ENCODE assay signal across 15 cellular contexts in the genomic region with DNA sequence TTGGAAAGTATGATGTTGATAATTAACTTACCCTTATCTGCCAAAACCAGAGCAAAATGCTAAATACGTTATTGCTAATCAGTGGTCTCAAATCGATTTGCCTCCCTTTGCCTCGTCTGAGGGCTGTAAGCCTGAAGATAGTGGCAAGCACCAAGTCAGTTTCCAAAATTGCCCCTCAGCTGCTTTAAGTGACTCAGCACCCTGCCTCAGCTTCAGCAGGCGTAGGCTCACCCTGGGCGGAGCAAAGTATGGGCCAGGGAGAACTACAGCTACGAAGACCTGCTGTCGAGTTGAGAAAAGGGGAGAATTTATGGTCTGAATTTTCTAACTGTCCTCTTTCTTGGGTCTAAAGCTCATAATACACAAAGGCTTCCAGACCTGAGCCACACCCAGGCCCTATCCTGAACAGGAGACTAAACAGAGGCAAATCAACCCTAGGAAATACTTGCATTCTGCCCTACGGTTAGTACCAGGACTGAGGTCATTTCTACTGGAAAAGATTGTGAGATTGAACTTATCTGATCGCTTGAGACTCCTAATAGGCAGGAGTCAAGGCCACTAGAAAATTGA. TPM values are rescaled to one million over a fixed set of nuclear protein-coding genes. Genes with fewer than 3 reads are reported as not detected.
DNase-seq lines count a peak whose midpoint lies in the region; ATAC-seq, FAIRE-seq and TF ChIP-seq lines count a peak whose summit lies in the region.
"Had no signal": no experiment of that assay in that cellular context is flagged by ENCODE, and none has a peak within 500 bp of the region (broad histone marks: within the 10 kb centered on the region; RNA-seq: fewer than 3 reads in every experiment).

No MANE protein-coding gene starts in this region.

- H3K79me2 ChIP-seq in K562 (ENCODE audit: control insufficient read depth, insufficient read depth, low read length) = peaks cover 8% of the 10 kb centered on the region; the same call in 1 of the 3 replicates

- no peak overlapping the region for H3K4me3 Mint-ChIP-seq in CD8-positive, alpha-beta memory T cell
- H3K4me3 Mint-ChIP-seq in mesothelial cell of epicardium = no peak overlapping the region
- no peak overlapping the region for H3K4me3 Mint-ChIP-seq in activated T-helper 1 cell treated with anti-CD3 and anti-CD28 coated beads, Interleukin-12 subunit alpha, Interleukin-12 subunit beta, Interleukin-2, Interleukin-4 antibody, amounts not matched to agents 30 ng/mL and 10 ng/mL and 1 ng/mL, durations not matched to agents 14 hours and 24 hours and 36 hours

- POLR2A ChIA-PET in CD8-positive, alpha-beta memory T cell (lab: Charles Lee) = no interaction called here
- POLR2A ChIA-PET in K562 (lab: Yijun Ruan, JAX) = interaction anchor here (0.6 to 2.4 kb wide), 12 partner anchors 10 to 1239 kb away, joined by 3 to 14 read pairs (median 3); no protein-coding TSS in a partner anchor

- peak overlapping the region; percentile 49 for H3K27ac ChIP-seq in CD8-positive, alpha-beta memory T cell (ENCODE audit: low read depth, low read length)
- peak overlapping the region; percentile 97 for H3K27ac ChIP-seq in K562 (ENCODE audit: extremely low read depth, low read depth, low read length)
- no peak overlapping the region for H3K27ac ChIP-seq in ovary
- H3K27ac ChIP-seq: esophagus muscularis mucosa, neutrophil had no signal

- intact Hi-C loops in K562 (cut with micrococcal nuclease) (loop anchor here (2.0 to 5.0 kb wide), 2 partner anchors 58 to 177 kb away; partner anchors contain the start of gene MCCC1), ovary (cut with DNase I) (no loop called here)
- intact Hi-C loops in activated T-helper 1 cell treated with anti-CD3 and anti-CD28 coated beads, Interleukin-12 subunit alpha, Interleukin-12 subunit beta, Interleukin-2, Interleukin-4 antibody, amounts not matched to agents 30 ng/mL and 10 ng/mL and 1 ng/mL, durations not matched to agents 14 hours and 24 hours and 36 hours (cut with micrococcal nuclease) = no loop called here

- H3K4me3 ChIP-seq in CD8-positive, alpha-beta memory T cell (ENCODE audit: low read length) = no peak overlapping the region
- H3K4me3 ChIP-seq in K562 (peak overlapping the region; percentile 11; the same call in 1 of the 2 replicates), ovary (no peak overlapping the region)
- H3K4me3 ChIP-seq: esophagus muscularis mucosa, HAP-1 had no signal

- CTCF ChIA-PET in CD8-positive, alpha-beta memory T cell (lab: Charles Lee) = no interaction called here
- CTCF ChIA-PET in K562 (lab: Yijun Ruan, JAX; ENCODE audit: low intra/inter-chr PET ratio) = no interaction called here

- peak; percentile 64 for TF ChIP-seq POLR2A in K562 (conservative IDR thresholded peaks at IDR 0.05)
- no peak for TF ChIP-seq POLR2A in ovary (IDR thresholded peaks at IDR 0.05)

- peaks cover 6 to 59% (median 12%) of the 10 kb centered on the region in 3 donors for H3K36me3 Mint-ChIP-seq in CD8-positive, alpha-beta memory T cell
- H3K36me3 Mint-ChIP-seq in mesothelial cell of epicardium = peaks cover 10% of the 10 kb centered on the region
- peaks cover 12% of the 10 kb centered on the region for H3K36me3 Mint-ChIP-seq in activated T-helper 1 cell treated with anti-CD3 and anti-CD28 coated beads, Interleukin-12 subunit alpha, Interleukin-12 subunit beta, Interleukin-2, Interleukin-4 antibody, amounts not matched to agents 30 ng/mL and 10 ng/mL and 1 ng/mL, durations not matched to agents 14 hours and 24 hours and 36 hours (ENCODE audit: low read depth)

- peak overlapping the region; percentile 63 for H2AFZ ChIP-seq in K562 (ENCODE audit: low read depth, low read length)

- H3K4me1 ChIP-seq in CD8-positive, alpha-beta memory T cell (ENCODE audit: insufficient read depth, low read length) = peaks cover 2% of the 10 kb centered on the region
- H3K4me1 ChIP-seq in K562 (replicated peaks in 1 of 2; ENCODE audit: control insufficient read depth in 2 of 2, insufficient read depth in 2 of 2, low read length in 2 of 2) = peaks cover 0 to 46% of the 10 kb centered on the region in 2 experiments; a peak in 4 of 5 replicates
- H3K4me1 ChIP-seq in ovary (ENCODE audit: insufficient read depth) = no peaks in the 10 kb centered on the region
- H3K4me1 ChIP-seq: esophagus muscularis mucosa had no signal

- H3K27me3 Mint-ChIP-seq in CD8-positive, alpha-beta memory T cell = no peaks in the 10 kb centered on the region
- H3K27me3 Mint-ChIP-seq in mesothelial cell of epicardium (ENCODE audit: low read depth) = no peaks in the 10 kb centered on the region
- no peaks in the 10 kb centered on the region for H3K27me3 Mint-ChIP-seq in activated T-helper 1 cell treated with anti-CD3 and anti-CD28 coated beads, Interleukin-12 subunit alpha, Interleukin-12 subunit beta, Interleukin-2, Interleukin-4 antibody, amounts not matched to agents 30 ng/mL and 10 ng/mL and 1 ng/mL, durations not matched to agents 14 hours and 24 hours and 36 hours (ENCODE audit: insufficient read depth)

- no peaks in the 10 kb centered on the region for H3K9me3 ChIP-seq in CD8-positive, alpha-beta memory T cell (ENCODE audit: low read length)
- H3K9me3 ChIP-seq in K562 (replicated peaks; ENCODE audit: control insufficient read depth, insufficient read depth, low read depth, low read length) (no peaks in the 10 kb centered on the region), ovary (no peaks in the 10 kb centered on the region)
- H3K9me3 ChIP-seq: esophagus muscularis mucosa, HAP-1, neutrophil had no signal

- no peak for DNase-seq in CD8-positive, alpha-beta memory T cell
- DNase-seq in HUDEP-2 (lab: John Stamatoyannopoulos, UW; ENCODE audit: unreplicated experiment in 76 of 76) = peak in 75 of 76 experiments; percentile 23 to 98 (median 90)
- peak; percentile 70 to 96 (median 78) for DNase-seq in K562 (ENCODE audit: extremely low read depth in 1 of 4, low spot score in 3 of 4)
- DNase-seq in mesothelial cell of epicardium (ENCODE audit: low spot score in 2 of 2, unreplicated experiment in 2 of 2) = no peak
- no peak for DNase-seq in ovary
- no peak for DNase-seq in NCI-H510A (lab: John Stamatoyannopoulos, UW)
- no peak for DNase-seq in activated T-helper 1 cell treated with anti-CD3 and anti-CD28 coated beads, Interleukin-12 subunit alpha, Interleukin-12 subunit beta, Interleukin-2, Interleukin-4 antibody, amounts not matched to agents 30 ng/mL and 10 ng/mL and 1 ng/mL, durations not matched to agents 14 hours and 24 hours and 36 hours (ENCODE audit: low spot score)
- DNase-seq: activated CD4-positive, CD25-positive, alpha-beta regulatory T cell; C1 segment of cervical spinal cord; Karpas-422 had no signal

- H3K36me3 ChIP-seq in CD8-positive, alpha-beta memory T cell (ENCODE audit: insufficient read depth, low read length) = no peaks in the 10 kb centered on the region
- peaks cover 24% of the 10 kb centered on the region for H3K36me3 ChIP-seq in K562 (ENCODE audit: control insufficient read depth, insufficient read depth, low read length)
- no peaks in the 10 kb centered on the region for H3K36me3 ChIP-seq in ovary
- H3K36me3 ChIP-seq: HAP-1 had no signal

- BruUV-seq in K562 (replicated peaks; lab: Mats Ljungman, UMichigan) = no TSS peak

- H3K9ac ChIP-seq in K562 (ENCODE audit: insufficient read depth in 1 of 2, low read depth in 2 of 2, low read length in 2 of 2) = peak overlapping the region; percentile 69 to 74; a peak in 3 of 4 replicates

- WGBS in K562 (ENCODE audit: insufficient coverage, low coverage, missing lambda C conversion rate) = 2% methylated on average over 9 of the region's 9 CpGs
- WGBS in ovary, 3 donors = 63 to 72% (median 64%) methylated on average over 9 of the region's 9 CpGs

- peaks cover 2 to 3% (median 3%) of the 10 kb centered on the region in 3 donors for H3K4me1 Mint-ChIP-seq in CD8-positive, alpha-beta memory T cell
- H3K4me1 Mint-ChIP-seq in mesothelial cell of epicardium = peaks cover 9% of the 10 kb centered on the region
- H3K4me1 Mint-ChIP-seq in activated T-helper 1 cell treated with anti-CD3 and anti-CD28 coated beads, Interleukin-12 subunit alpha, Interleukin-12 subunit beta, Interleukin-2, Interleukin-4 antibody, amounts not matched to agents 30 ng/mL and 10 ng/mL and 1 ng/mL, durations not matched to agents 14 hours and 24 hours and 36 hours (ENCODE audit: low read depth) = no peaks in the 10 kb centered on the region

- TF ChIP-seq CTCF in K562 (IDR thresholded peaks at IDR 0.05 in 2 of 3, conservative IDR thresholded peaks at IDR 0.05 in 1 of 3; ENCODE audit: insufficient read depth in 2 of 3, low read depth in 1 of 3, low read length in 3 of 3) = no peak
- TF ChIP-seq CTCF in mesothelial cell of epicardium (IDR thresholded peaks at IDR 0.05; ENCODE audit: unreplicated experiment) = no peak
- TF ChIP-seq CTCF in ovary (IDR thresholded peaks at IDR 0.05) = no peak

- FAIRE-seq in K562 (lab: Jason Lieb, UNC) = peak; percentile 99
- FAIRE-seq: islet of Langerhans had no signal

- no peak overlapping the region for H3K27ac Mint-ChIP-seq in CD8-positive, alpha-beta memory T cell
- peak overlapping the region; percentile 41 for H3K27ac Mint-ChIP-seq in mesothelial cell of epicardium
- no peak overlapping the region for H3K27ac Mint-ChIP-seq in activated T-helper 1 cell treated with anti-CD3 and anti-CD28 coated beads, Interleukin-12 subunit alpha, Interleukin-12 subunit beta, Interleukin-2, Interleukin-4 antibody, amounts not matched to agents 30 ng/mL and 10 ng/mL and 1 ng/mL, durations not matched to agents 14 hours and 24 hours and 36 hours

- no peaks in the 10 kb centered on the region for H3K27me3 ChIP-seq in CD8-positive, alpha-beta memory T cell (ENCODE audit: insufficient read depth, low read length, poor library complexity, severe bottlenecking)
- H3K27me3 ChIP-seq in K562 (ENCODE audit: control insufficient read depth in 2 of 2, insufficient read depth in 2 of 2, low read length in 2 of 2) = no peaks in the 10 kb centered on the region
- H3K27me3 ChIP-seq in ovary = no peaks in the 10 kb centered on the region
- H3K27me3 ChIP-seq: esophagus muscularis mucosa, neutrophil had no signal

- ATAC-seq in K562 = peak; percentile 97
- ATAC-seq in GM21515 (IDR thresholded peaks at IDR 0.05; ENCODE audit: unreplicated experiment) = no peak

- peak overlapping the region; percentile 74 for H3K4me2 ChIP-seq in K562 (ENCODE audit: insufficient read depth, low read length)

- in situ Hi-C loops in K562 (cut with MboI) = no loop called here

- TF ChIP-seq RAD21 in K562 (CRISPR knock-in tag; conservative IDR thresholded peaks at IDR 0.05 in 1 of 2, IDR thresholded peaks at IDR 0.05 in 1 of 2) = peak in 1 of 2 experiments; percentile 10; a peak in 1 of 4 replicates

- TF ChIP-seq EP300 in K562 (IDR thresholded peaks at IDR 0.05; ENCODE audit: low read length) (peak; percentile 93; the same call in 1 of the 2 replicates), ovary (IDR thresholded peaks at IDR 0.05) (no peak)

- H4K20me1 ChIP-seq in K562 (replicated peaks; ENCODE audit: control insufficient read depth, insufficient read depth, low read length) = no peaks in the 10 kb centered on the region

- H3K9me3 Mint-ChIP-seq in CD8-positive, alpha-beta memory T cell = no peaks in the 10 kb centered on the region
- peaks cover 7% of the 10 kb centered on the region for H3K9me3 Mint-ChIP-seq in mesothelial cell of epicardium
- no peaks in the 10 kb centered on the region for H3K9me3 Mint-ChIP-seq in activated T-helper 1 cell treated with anti-CD3 and anti-CD28 coated beads, Interleukin-12 subunit alpha, Interleukin-12 subunit beta, Interleukin-2, Interleukin-4 antibody, amounts not matched to agents 30 ng/mL and 10 ng/mL and 1 ng/mL, durations not matched to agents 14 hours and 24 hours and 36 hours

- no peaks in the 10 kb centered on the region for H3K9me1 ChIP-seq in K562 (ENCODE audit: control insufficient read depth, insufficient read depth, low read length)

RNA-seq across cellular contexts. Expression of gene DCUN1D1, which starts 59.7 kb away (rescaled TPM):
- 10 to 100 TPM; 55.4 to 61.3 TPM for total RNA-seq in CD8-positive, alpha-beta memory T cell
- polyA plus RNA-seq in CD8-positive, alpha-beta memory T cell = 30.9 TPM
- total RNA-seq in K562 (2011; cell fraction: chromatin; rRNA removed; ENCODE audit: low replicate concordance) = 8.7 and 44.1 TPM in 2 replicates
- 2.3 and 4.2 TPM in 2 replicates for total RNA-seq in K562 (2011; cell fraction: nucleolus; rRNA removed)
- 9.3 and 20.2 TPM in 2 replicates for total RNA-seq in K562 (2011; cell fraction: nucleoplasm; rRNA removed)
- total RNA-seq in K562 (2014; rRNA removed) (11.4 and 24.7 TPM in 2 replicates), K562 (2014; rRNA removed; fragmentation: Illumina TruSeq; extraction: Trizol) (36.0 and 43.2 TPM in 2 replicates), K562 (2015; rRNA removed; fragmentation: Illumina TruSeq; extraction: Trizol) (25.1 and 28.2 TPM in 2 replicates), K562 (2021) (38.5 and 39.7 TPM in 2 replicates), mesothelial cell of epicardium (50.7 to 53.8 TPM (median 52.9 TPM) in 3 replicates), ovary (10 to 100 TPM; 14.6 to 42.7 (median 40.6) TPM)
- polyA plus RNA-seq in K562 (2011; rRNA removed) (23.3 and 27.7 TPM in 2 replicates), K562 (2014; fragmentation: Illumina TruSeq; extraction: Trizol) (27.3 and 31.5 TPM in 2 replicates), K562 (2014; fragmentation: Nextera tagmentation; extraction: Ambion mirVana) (10 to 100 TPM; 24.9 to 46.8 TPM), K562 (2014; rRNA removed) (20.1 and 20.3 TPM in 2 replicates), ovary (10 to 100 TPM in 1 of 2 donors, 1 to 10 TPM in 1; 7.7 to 17.2 TPM)
- 1.8 and 5.1 TPM in 2 replicates for polyA plus RNA-seq in K562 (2011; cell fraction: cytosol; rRNA removed)
- polyA plus RNA-seq in K562 (2011; cell fraction: nucleus; rRNA removed) = 5.1 and 9.7 TPM in 2 replicates
- 16.6 and 23.8 TPM in 2 replicates for polyA plus RNA-seq in K562 (2012)
- 78.5 and 91.3 TPM in 2 replicates for polyA minus RNA-seq in K562 (2011; rRNA and poly(A)+ RNA removed)
- polyA minus RNA-seq in K562 (2011; cell fraction: cytosol; rRNA and poly(A)+ RNA removed) = 18.5 and 19.9 TPM in 2 replicates
- 7.5 and 12.6 TPM in 2 replicates for polyA minus RNA-seq in K562 (2011; cell fraction: nucleus; rRNA and poly(A)+ RNA removed)
- total RNA-seq in activated T-helper 1 cell treated with anti-CD3 and anti-CD28 coated beads, Interleukin-12 subunit alpha, Interleukin-12 subunit beta, Interleukin-2, Interleukin-4 antibody, amounts not matched to agents 30 ng/mL and 10 ng/mL and 1 ng/mL, durations not matched to agents 14 hours and 24 hours and 36 hours = 63.2 and 67.2 TPM in 2 replicates

Comparison
In these comparisons a context has a peak if more than half of its experiments do, and no peak if none do; other contexts are left out.
1. DNase-seq: peak in HUDEP-2 (75 of 76) and K562 (4 of 4); none in CD8-positive, alpha-beta memory T cell (0 of 5), mesothelial cell of epicardium (0 of 2), ovary (0 of 5), NCI-H510A (single experiment) and activated T-helper 1 cell treated with anti-CD3 and anti-CD28 coated beads, Interleukin-12 subunit alpha, Interleukin-12 subunit beta, Interleukin-2, Interleukin-4 antibody, amounts not matched to agents 30 ng/mL and 10 ng/mL and 1 ng/mL, durations not matched to agents 14 hours and 24 hours and 36 hours (single experiment).
2. H3K27ac ChIP-seq: peak in CD8-positive, alpha-beta memory T cell (single experiment) and K562 (single experiment); none in ovary (0 of 2).